In the genomic region with DNA sequence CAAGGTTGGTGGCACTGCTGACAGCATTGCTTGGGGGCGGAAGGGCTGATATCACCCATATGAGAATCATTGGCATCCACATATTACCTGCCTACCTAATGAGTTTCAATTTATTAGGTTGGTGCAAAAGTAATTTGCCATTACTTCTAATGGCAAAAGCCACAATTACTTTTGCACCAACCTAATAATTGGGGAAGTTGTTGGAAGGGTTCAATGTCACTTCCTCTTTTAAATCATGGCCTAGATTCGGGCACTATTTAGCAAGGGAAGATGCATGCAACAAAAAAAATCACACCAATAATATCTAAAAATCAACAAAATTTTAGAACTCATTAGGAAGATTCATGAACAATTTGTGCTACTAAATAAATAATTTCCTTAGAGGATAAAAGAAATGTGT, we compare ENCODE assay signal across 20 cellular contexts. TPM values are rescaled to one million over a fixed set of nuclear protein-coding genes. Genes with fewer than 3 reads are reported as not detected.
"Had no signal": no experiment of that assay in that cellular context is flagged by ENCODE, and none has a peak within 500 bp of the region (broad histone marks: within the 10 kb centered on the region; RNA-seq: fewer than 3 reads in every experiment).

No MANE protein-coding gene starts in this region.

- H3K4me3 ChIP-seq: dorsolateral prefrontal cortex, heart left ventricle, psoas muscle, spleen, tibial artery, upper lobe of left lung, uterus had no signal

- H3K27me3 ChIP-seq: dorsolateral prefrontal cortex, heart left ventricle, spleen, tibial artery, upper lobe of left lung, uterus had no signal

- ATAC-seq: esophagus mucosa; heart left ventricle; naive thymus-derived CD4-positive, alpha-beta T cell; sciatic nerve; stimulated activated memory B cell treated with anti-CD40 and anti-IgM and Interleukin-4, amounts not matched to agents 10 μg/mL and 1 μg/mL and 100 μg/mL, for 72 hours had no signal

- H3K9me3 ChIP-seq: heart left ventricle, psoas muscle, spleen, tibial artery, upper lobe of left lung, uterus had no signal

- DNase-seq: dorsolateral prefrontal cortex; effector CD8-positive, alpha-beta T cell; heart left ventricle; hippocampal formation; kidney glomerular epithelial cell; mammary epithelial cell; naive thymus-derived CD4-positive, alpha-beta T cell; nephron progenitor cell; psoas muscle; retina; spleen; stimulated activated CD4-positive, alpha-beta T cell treated with anti-CD3 and anti-CD28 coated beads, Interleukin-15, amount 100 ng/mL, for 24 hours; stimulated activated CD4-positive, alpha-beta T cell treated with anti-CD3 and anti-CD28 coated beads, Interleukin-1b, Interleukin-23, amount 100 ng/mL, for 48 hours; stimulated activated CD4-positive, alpha-beta T cell treated with anti-CD3 and anti-CD28 coated beads, Interleukin-4, amount 100 ng/mL, for 24 hours; tibial artery; upper lobe of left lung; uterus had no signal

- H3K27ac ChIP-seq: dorsolateral prefrontal cortex, psoas muscle, spleen, upper lobe of left lung, uterus had no signal

- H3K36me3 ChIP-seq: heart left ventricle, spleen, tibial artery, upper lobe of left lung, uterus had no signal

- H3K4me1 ChIP-seq: upper lobe of left lung, uterus had no signal

RNA-seq across cellular contexts. Expression of a gene that starts 56.0 kb away (rescaled TPM):
- total RNA-seq: naive thymus-derived CD4-positive, alpha-beta T cell had no signal
- polyA plus RNA-seq: mammary epithelial cell; naive thymus-derived CD4-positive, alpha-beta T cell had no signal
